Comparison of ENCODE assay signal across 17 cellular contexts in genomic region chr13:66154981-66155380, GRCh38.
DNase-seq lines count a peak whose midpoint lies in the region; ATAC-seq and TF ChIP-seq lines count a peak whose summit lies in the region.
"Had no signal": no experiment of that assay in that cellular context is flagged by ENCODE, and none has a peak within 500 bp of the region (broad histone marks: within the 10 kb centered on the region; RNA-seq: fewer than 3 reads in every experiment).

No MANE protein-coding gene starts in this region.

- BruUV-seq in IMR-90 (replicated peaks; lab: Mats Ljungman, UMichigan) = no TSS peak

- H3K4me2 ChIP-seq in IMR-90 (ENCODE audit: low read depth, low read length) = no peak overlapping the region

- dilution Hi-C loops in IMR-90 (cut with HindIII; ENCODE audit: low sequenced_read_pairs, unreplicated experiment) = no loop called here

- H3K9me3 Mint-ChIP-seq in natural killer cell = peaks cover 4% of the 10 kb centered on the region in 2 donors

- no peaks in the 10 kb centered on the region for H3K79me1 ChIP-seq in IMR-90 (ENCODE audit: low read depth in 1 of 2, low read length in 2 of 2)

- H3K9ac ChIP-seq in IMR-90 (ENCODE audit: low read depth, low read length) (no peak overlapping the region), colonic mucosa (ENCODE audit: low read depth in 2 of 2, low read length in 2 of 2) (no peak overlapping the region)

- H3K27me3 Mint-ChIP-seq in natural killer cell (ENCODE audit: low read depth in 2 of 2) = no peaks in the 10 kb centered on the region

- H3K27ac ChIP-seq in IMR-90 (ENCODE audit: insufficient read depth, low read length) (no peak overlapping the region), colonic mucosa (no peak overlapping the region), spleen (no peak overlapping the region)
- H3K27ac ChIP-seq: vagina had no signal

- peak overlapping the region in 1 of 2 donors; percentile 33 for H3K27ac Mint-ChIP-seq in natural killer cell

- no peak overlapping the region for H2AFZ ChIP-seq in IMR-90 (replicated peaks; ENCODE audit: low read length, poor library complexity)

- TF ChIP-seq RAD21 in IMR-90 (IDR thresholded peaks at IDR 0.05; ENCODE audit: low read length) = no peak

- H4K8ac ChIP-seq in IMR-90 (ENCODE audit: low read depth in 2 of 2, low read length in 2 of 2) = no peak overlapping the region

- H3K36me3 Mint-ChIP-seq in natural killer cell = no peaks in the 10 kb centered on the region

- CTCF ChIA-PET in BJ (lab: Yijun Ruan, JAX) (no interaction called here), IMR-90 (lab: Yijun Ruan, JAX) (no interaction called here)

- no peak for TF ChIP-seq POLR2A in IMR-90 (IDR thresholded peaks at IDR 0.05; ENCODE audit: low read depth, low read length)
- no peak for TF ChIP-seq POLR2A in spleen (IDR thresholded peaks at IDR 0.05)

- no peak overlapping the region for H3K18ac ChIP-seq in IMR-90 (ENCODE audit: low read depth, low read length)

- no CpG with 5 or more reads among the region's 1 CpG for WGBS in IMR-90 (ENCODE audit: extremely low coverage in 2 of 2, insufficient read length in 1 of 2), 2 experiments
- WGBS in spleen, 5 donors = 0 to 8% (median 5%) methylated on average over 1 of the region's 1 CpG

- H2BK5ac ChIP-seq in IMR-90 (ENCODE audit: low read depth, low read length, poor library complexity, severe bottlenecking) = no peak overlapping the region

- no peak overlapping the region for H3K23ac ChIP-seq in IMR-90 (ENCODE audit: low read depth, low read length)

- in situ Hi-C loops in IMR-90 (cut with MboI; ENCODE audit: low sequenced_read_pairs) = no loop called here

- no peak overlapping the region for H4K91ac ChIP-seq in IMR-90 (ENCODE audit: insufficient read depth, low read depth, low read length)

- peak overlapping the region; percentile 71 for H3K4me3 Mint-ChIP-seq in natural killer cell

- no peak overlapping the region for H2BK120ac ChIP-seq in IMR-90 (ENCODE audit: low read depth, low read length)

- no peaks in the 10 kb centered on the region for H3K9me1 ChIP-seq in IMR-90 (ENCODE audit: insufficient read depth, low read length)

- DNase-seq in BJ (ENCODE audit: low read depth) (peak; percentile 27), IMR-90 (peak; percentile 16), cardiac fibroblast (ENCODE audit: low read depth in 2 of 2) (peak; percentile 24 to 61), natural killer cell (no peak), colonic mucosa (no peak), spleen (no peak)
- DNase-seq: activated CD4-positive, alpha-beta T cell treated with anti-CD3 and anti-CD28 coated beads, Interleukin-2, amount 50 U/mL, for 1 hour; activated naive CD4-positive, alpha-beta T cell; activated T-cell treated with anti-CD3 and anti-CD28 coated beads for 4 hours; anterior cingulate cortex; NCI-H774; stimulated activated CD8-positive, alpha-beta memory T cell treated with anti-CD3 and anti-CD28 coated beads, Interleukin-4, amount 100 ng/mL, for 48 hours; substantia nigra; SW 1271 had no signal

- no peak overlapping the region for H2AK9ac ChIP-seq in IMR-90 (replicated peaks; ENCODE audit: low read depth, low read length, poor library complexity)

- TF ChIP-seq CTCF in BJ (IDR thresholded peaks at IDR 0.05; ENCODE audit: insufficient read depth, low read depth, low read length) (no peak), IMR-90 (conservative IDR thresholded peaks at IDR 0.05; ENCODE audit: low read depth, low read length) (no peak), cardiac fibroblast (IDR thresholded peaks at IDR 0.05; ENCODE audit: low read depth, low read length) (no peak), natural killer cell (IDR thresholded peaks at IDR 0.05) (no peak), colonic mucosa (IDR thresholded peaks at IDR 0.05) (no peak), spleen (IDR thresholded peaks at IDR 0.05 in 8 of 11, conservative IDR thresholded peaks at IDR 0.05 in 3 of 11) (no peak)

- peaks cover 53 to 69% of the 10 kb centered on the region in 2 donors for H3K4me1 Mint-ChIP-seq in natural killer cell

- no peak overlapping the region for H3K56ac ChIP-seq in IMR-90 (ENCODE audit: extremely low read depth, insufficient read depth, low read length)

- POLR2A ChIA-PET in BJ (lab: Charles Lee) (no interaction called here), IMR-90 (lab: Charles Lee; ENCODE audit: unreplicated experiment) (no interaction called here)

- no peak overlapping the region for H2BK20ac ChIP-seq in IMR-90 (ENCODE audit: low read depth, low read length)

- H3K4ac ChIP-seq in IMR-90 (ENCODE audit: low read depth, low read length) = no peak overlapping the region

- H2BK15ac ChIP-seq in IMR-90 (ENCODE audit: low read depth, low read length) = no peak overlapping the region

- H3K4me3 ChIP-seq in BJ (ENCODE audit: low read depth, low read length) (no peak overlapping the region), IMR-90 (ENCODE audit: insufficient read depth, low read depth, low read length) (no peak overlapping the region), cardiac fibroblast (replicated peaks in 1 of 2; ENCODE audit: low read depth in 2 of 2, low read length in 2 of 2) (no peak overlapping the region), colonic mucosa (no peak overlapping the region), spleen (no peak overlapping the region)
- H3K4me3 ChIP-seq: vagina had no signal

- no peak for ATAC-seq in IMR-90 (ENCODE audit: low read depth)
- peak; percentile 55 to 82 (median 57) for ATAC-seq in natural killer cell
- no peak for ATAC-seq in GM19397 (IDR thresholded peaks at IDR 0.05; ENCODE audit: unreplicated experiment)
- no peak for ATAC-seq in GM21825 (IDR thresholded peaks at IDR 0.05; ENCODE audit: unreplicated experiment)

- no peak overlapping the region for H3K14ac ChIP-seq in IMR-90 (replicated peaks; ENCODE audit: low read depth, low read length)

- no peaks in the 10 kb centered on the region; the same call in 1 of the 2 replicates for H3K4me1 ChIP-seq in IMR-90 (ENCODE audit: control insufficient read depth, insufficient read depth, low read length)
- no peaks in the 10 kb centered on the region for H3K4me1 ChIP-seq in colonic mucosa
- H3K4me1 ChIP-seq in spleen = no peaks in the 10 kb centered on the region
- H3K4me1 ChIP-seq: vagina had no signal

- H3K27me3 ChIP-seq in BJ (ENCODE audit: control insufficient read depth, insufficient read depth, low read length) = no peaks in the 10 kb centered on the region
- no peaks in the 10 kb centered on the region for H3K27me3 ChIP-seq in IMR-90 (ENCODE audit: control insufficient read depth, insufficient read depth, low read length)
- no peaks in the 10 kb centered on the region for H3K27me3 ChIP-seq in colonic mucosa
- no peaks in the 10 kb centered on the region for H3K27me3 ChIP-seq in spleen (replicated peaks in 1 of 7)
- H3K27me3 ChIP-seq: vagina had no signal

- H3K36me3 ChIP-seq in BJ (ENCODE audit: control insufficient read depth, insufficient read depth, low read length) (no peaks in the 10 kb centered on the region), IMR-90 (ENCODE audit: control insufficient read depth, insufficient read depth, low read length) (no peaks in the 10 kb centered on the region), colonic mucosa (no peaks in the 10 kb centered on the region), spleen (no peaks in the 10 kb centered on the region)
- H3K36me3 ChIP-seq: vagina had no signal

- H2AK5ac ChIP-seq in IMR-90 (ENCODE audit: low read depth, low read length) = no peak overlapping the region

- intact Hi-C loops in IMR-90 (cut with micrococcal nuclease) = no loop called here
- intact Hi-C loops in natural killer cell (cut with micrococcal nuclease) = no loop called here
- intact Hi-C loops in colonic mucosa (cut with DNase I) = no loop called here
- intact Hi-C loops in spleen (cut with DNase I; ENCODE audit: low total_unique reads) = no loop called here

- no peaks in the 10 kb centered on the region for H3K9me3 ChIP-seq in IMR-90 (ENCODE audit: control insufficient read depth, insufficient read depth, low read length)
- H3K9me3 ChIP-seq in colonic mucosa = no peaks in the 10 kb centered on the region
- H3K9me3 ChIP-seq in spleen = no peaks in the 10 kb centered on the region
- H3K9me3 ChIP-seq: vagina had no signal

- H4K5ac ChIP-seq in IMR-90 (ENCODE audit: low read depth, low read length) = no peak overlapping the region

- no peaks in the 10 kb centered on the region for H4K20me1 ChIP-seq in IMR-90 (ENCODE audit: insufficient read depth, low read length)

TF ChIP-seq in IMR-90, 13 proteins besides CTCF, POLR2A, EP300 and RAD21:
- no peak for TF ChIP-seq MXI1 (IDR thresholded peaks at IDR 0.05; ENCODE audit: borderline replicate concordance, low read depth, low read length)
- TF ChIP-seq CEBPB (IDR thresholded peaks at IDR 0.05; ENCODE audit: low read depth, low read length) = no peak
- no peak for TF ChIP-seq RFX5 (IDR thresholded peaks at IDR 0.05; ENCODE audit: low read depth, low read length)
- no peak for TF ChIP-seq SMC3 (IDR thresholded peaks at IDR 0.05; ENCODE audit: low read depth, low read length)
- no peak for TF ChIP-seq USF2 (IDR thresholded peaks at IDR 0.05; ENCODE audit: low read depth, low read length)
- no peak for TF ChIP-seq NFE2L2 (IDR thresholded peaks at IDR 0.05; ENCODE audit: low read depth, low read length)
- TF ChIP-seq MAZ (IDR thresholded peaks at IDR 0.05; ENCODE audit: borderline replicate concordance, low read depth, low read length) = no peak

Comparison
In these comparisons a context has a peak if more than half of its experiments do, and no peak if none do; other contexts are left out.
1. DNase-seq: peak in BJ (single experiment), IMR-90 (single experiment) and cardiac fibroblast (2 of 2); none in natural killer cell (single experiment), colonic mucosa (single experiment) and spleen (single experiment).
2. ATAC-seq: peak in natural killer cell (3 of 3); none in IMR-90 (single experiment), GM19397 (single experiment) and GM21825 (single experiment).